Comparison of ENCODE assay signal across 11 cellular contexts in the genomic region with DNA sequence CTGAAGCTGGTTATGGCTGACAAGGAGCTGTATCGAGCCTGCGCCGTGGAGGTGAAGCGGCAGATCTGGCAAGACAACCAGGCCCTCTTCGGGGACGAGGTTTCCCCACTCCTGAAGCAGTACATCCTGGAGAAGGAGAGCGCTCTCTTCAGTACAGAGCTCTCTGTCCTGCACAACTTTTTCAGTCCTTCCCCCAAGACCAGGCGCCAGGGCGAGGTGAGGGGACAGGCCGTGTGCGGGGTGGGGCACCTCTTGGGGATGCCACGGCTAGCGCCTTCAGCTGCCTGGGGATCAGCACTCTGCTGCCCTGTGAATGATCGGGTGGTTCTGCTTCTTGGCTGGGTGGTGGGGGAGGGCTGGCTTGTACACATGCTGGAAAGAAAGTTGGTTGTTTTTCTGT. TPM values are rescaled to one million over a fixed set of nuclear protein-coding genes. Genes with fewer than 3 reads are reported as not detected.
A peak's percentile ranks its signal among the peaks of the same experiment; 100 is the strongest.
DNase-seq lines count a peak whose midpoint lies in the region; ATAC-seq and TF ChIP-seq lines count a peak whose summit lies in the region.
"Had no signal": no experiment of that assay in that cellular context is flagged by ENCODE, and none has a peak within 500 bp of the region (broad histone marks: within the 10 kb centered on the region; RNA-seq: fewer than 3 reads in every experiment).

No MANE protein-coding gene starts in this region.

- peaks cover 21% of the 10 kb centered on the region for H3K4me1 Mint-ChIP-seq in neural progenitor cell

- ATAC-seq in DND-41 (ENCODE audit: insufficient read depth, low read depth) (no peak), GM18909 (IDR thresholded peaks at IDR 0.05; ENCODE audit: poor library complexity, unreplicated experiment) (no peak), GM18520 (IDR thresholded peaks at IDR 0.05; ENCODE audit: unreplicated experiment) (no peak)

- H3K4me1 ChIP-seq in DND-41 (ENCODE audit: insufficient read depth, low read length) (peaks cover 31% of the 10 kb centered on the region), OCI-LY1 (ENCODE audit: insufficient read depth, low read length, severe bottlenecking) (peaks cover 46% of the 10 kb centered on the region), mammary epithelial cell (ENCODE audit: insufficient read depth, low read length) (peaks cover 21% of the 10 kb centered on the region), neural progenitor cell (peaks cover 20% of the 10 kb centered on the region)

- no peaks in the 10 kb centered on the region for H3K9me2 ChIP-seq in OCI-LY1 (ENCODE audit: low read depth, low read length)

- dilution Hi-C loops in mammary epithelial cell (cut with HindIII; ENCODE audit: low sequenced_read_pairs) = no loop called here

- H3K27me3 Mint-ChIP-seq in neural progenitor cell (ENCODE audit: insufficient read depth, low read depth) = peaks cover 9% of the 10 kb centered on the region

- peak overlapping the region; percentile 96 for H3K4me2 ChIP-seq in DND-41 (ENCODE audit: insufficient read depth, low read length)
- H3K4me2 ChIP-seq in OCI-LY1 (ENCODE audit: low read length) = peak overlapping the region; percentile 88
- H3K4me2 ChIP-seq in mammary epithelial cell (ENCODE audit: insufficient read depth, low read depth, low read length) = peak overlapping the region; percentile 96
- no peak overlapping the region for H3K4me2 ChIP-seq in neural progenitor cell

- H3K27me3 ChIP-seq in DND-41 (ENCODE audit: insufficient read depth, low read length, poor library complexity) (no peaks in the 10 kb centered on the region), OCI-LY1 (ENCODE audit: insufficient read depth, low read length) (no peaks in the 10 kb centered on the region), mammary epithelial cell (ENCODE audit: insufficient read depth, low read length) (no peaks in the 10 kb centered on the region), neural progenitor cell (peaks cover 6% of the 10 kb centered on the region)

- WGBS in mammary epithelial cell (ENCODE audit: low coverage, missing lambda C conversion rate) = 96% methylated on average over 14 of the region's 14 CpGs

- in situ Hi-C loops in mammary epithelial cell (cut with MboI; ENCODE audit: low sequenced_read_pairs in 2 of 2) (no loop called here), GM13977 (cut with MboI; ENCODE audit: low pct_unique_long_range_greater_than_20kb, low sequenced_read_pairs, unreplicated experiment) (no loop called here)

- peaks cover 14% of the 10 kb centered on the region for H4K20me1 ChIP-seq in DND-41 (ENCODE audit: insufficient read depth, low read length)
- no peaks in the 10 kb centered on the region for H4K20me1 ChIP-seq in OCI-LY1 (ENCODE audit: insufficient read depth, low read length)
- H4K20me1 ChIP-seq in mammary epithelial cell (ENCODE audit: insufficient read depth, low read length) = no peaks in the 10 kb centered on the region
- peaks cover 19% of the 10 kb centered on the region for H4K20me1 ChIP-seq in neural progenitor cell (ENCODE audit: low read depth)

- H3K4me3 Mint-ChIP-seq in neural progenitor cell = peak overlapping the region; percentile 90

- DNase-seq in DND-41 = no peak
- DNase-seq in mammary epithelial cell = no peak
- no peak for DNase-seq in neural progenitor cell (ENCODE audit: low spot score)
- no peak for DNase-seq in DMS114 treated with DMSO at 0.1 percent for 48 hours (lab: John Stamatoyannopoulos, UW; ENCODE audit: unreplicated experiment)
- DNase-seq in GM13977 (ENCODE audit: low spot score) = no peak
- DNase-seq: kidney glomerular epithelial cell, SHP77 treated with DMSO at 0.1 percent for 48 hours had no signal

- H3K36me3 ChIP-seq in DND-41 (ENCODE audit: insufficient read depth, low read length) = peaks cover 29% of the 10 kb centered on the region
- peaks cover 10% of the 10 kb centered on the region for H3K36me3 ChIP-seq in OCI-LY1 (ENCODE audit: insufficient read depth, low read length)
- peaks cover 3% of the 10 kb centered on the region for H3K36me3 ChIP-seq in mammary epithelial cell (ENCODE audit: insufficient read depth, low read length)
- no peaks in the 10 kb centered on the region for H3K36me3 ChIP-seq in neural progenitor cell

- no TSS peak for BruUV-seq in mammary epithelial cell (replicated peaks; lab: Mats Ljungman, UMichigan)

- H3K9me3 Mint-ChIP-seq in neural progenitor cell = peaks cover 3% of the 10 kb centered on the region

- peaks cover 14% of the 10 kb centered on the region for H3K36me3 Mint-ChIP-seq in neural progenitor cell

- no peak overlapping the region for H2AFZ ChIP-seq in DND-41 (ENCODE audit: low read depth, low read length)
- H2AFZ ChIP-seq in OCI-LY1 (ENCODE audit: low read length) = no peak overlapping the region
- no peak overlapping the region for H2AFZ ChIP-seq in mammary epithelial cell (ENCODE audit: low read depth, low read length)
- no peak overlapping the region for H2AFZ ChIP-seq in neural progenitor cell (replicated peaks)

- H3K9ac ChIP-seq in DND-41 (ENCODE audit: low read depth, low read length) (peak overlapping the region; percentile 91), OCI-LY1 (ENCODE audit: low read length) (peak overlapping the region; percentile 89; the same call in 1 of the 2 replicates), mammary epithelial cell (ENCODE audit: insufficient read depth, low read length) (no peak overlapping the region), neural progenitor cell (no peak overlapping the region)

- TF ChIP-seq CTCF in DND-41 (IDR thresholded peaks at IDR 0.05; ENCODE audit: borderline replicate concordance, extremely low read depth, low read length, poor library complexity, severe bottlenecking) (no peak), OCI-LY1 (IDR thresholded peaks at IDR 0.05; ENCODE audit: low read length) (no peak), mammary epithelial cell (conservative IDR thresholded peaks at IDR 0.05 in 1 of 2, IDR thresholded peaks at IDR 0.05 in 1 of 2; ENCODE audit: extremely low read depth in 1 of 2, insufficient read depth in 1 of 2, low read depth in 1 of 2, low read length in 2 of 2) (no peak), neural progenitor cell (IDR thresholded peaks at IDR 0.05) (no peak), GM13977 (IDR thresholded peaks at IDR 0.05; ENCODE audit: extremely low read depth, insufficient read depth, missing control alignments) (no peak)

- CTCF ChIA-PET in mammary epithelial cell (lab: Charles Lee; ENCODE audit: low non-redundant PET) = no interaction called here

- no peaks in the 10 kb centered on the region for H3F3A ChIP-seq in OCI-LY1 (ENCODE audit: insufficient read depth, low read length)
- H3F3A ChIP-seq in neural progenitor cell (ENCODE audit: low read depth) = peaks cover 23% of the 10 kb centered on the region

- H3K27ac ChIP-seq in DND-41 (ENCODE audit: low read length) = no peak overlapping the region
- H3K27ac ChIP-seq in OCI-LY1 (ENCODE audit: low read depth, low read length, poor library complexity, severe bottlenecking) = no peak overlapping the region
- H3K27ac ChIP-seq in mammary epithelial cell (ENCODE audit: insufficient read depth, low read depth, low read length) = no peak overlapping the region
- H3K27ac ChIP-seq in neural progenitor cell = no peak overlapping the region

- H3K9me3 ChIP-seq in DND-41 (ENCODE audit: insufficient read depth, low read length, severe bottlenecking) (no peaks in the 10 kb centered on the region), OCI-LY1 (ENCODE audit: low read length) (no peaks in the 10 kb centered on the region), mammary epithelial cell (replicated peaks; ENCODE audit: insufficient read depth, low read length) (no peaks in the 10 kb centered on the region), neural progenitor cell (ENCODE audit: low read depth) (no peaks in the 10 kb centered on the region)

- peak overlapping the region in 1 of 2 experiments; percentile 91; a peak in 3 of 4 replicates for H3K4me3 ChIP-seq in DND-41 (ENCODE audit: low read depth in 1 of 2, low read length in 2 of 2)
- peak overlapping the region; percentile 90 for H3K4me3 ChIP-seq in OCI-LY1 (ENCODE audit: low read depth, low read length, poor library complexity, severe bottlenecking)
- peak overlapping the region in 2 of 3 experiments; percentile 70 to 99 for H3K4me3 ChIP-seq in mammary epithelial cell (replicated peaks in 1 of 3; ENCODE audit: insufficient read depth in 1 of 3, low read depth in 2 of 3, low read length in 3 of 3)
- no peak overlapping the region for H3K4me3 ChIP-seq in neural progenitor cell

- no peak overlapping the region for H3K27ac Mint-ChIP-seq in neural progenitor cell

- H3K79me2 ChIP-seq in DND-41 (ENCODE audit: insufficient read depth, low read length) (peaks cover 38% of the 10 kb centered on the region), OCI-LY1 (ENCODE audit: insufficient read depth, low read length) (no peaks in the 10 kb centered on the region), mammary epithelial cell (ENCODE audit: insufficient read depth, low read length) (peaks cover 30% of the 10 kb centered on the region), neural progenitor cell (ENCODE audit: low read depth) (peaks cover 20% of the 10 kb centered on the region)

- intact Hi-C loops in mammary epithelial cell (cut with micrococcal nuclease) = no loop called here

RNA-seq across cellular contexts. Expression of a gene that starts 1.7 kb away (rescaled TPM):
- total RNA-seq in mammary epithelial cell (10 to 100 TPM; 39.5 to 54.9 TPM), neural progenitor cell (ENCODE audit: low replicate concordance) (35.2 and 76.1 TPM in 2 replicates)
- 44.4 TPM for polyA plus RNA-seq in mammary epithelial cell
- polyA minus RNA-seq in mammary epithelial cell = 37.9 TPM

RNA-seq across cellular contexts. Expression of a gene that starts 5.8 kb away (rescaled TPM):
- total RNA-seq in mammary epithelial cell = not detected
- not detected for polyA plus RNA-seq in mammary epithelial cell
- polyA minus RNA-seq in mammary epithelial cell = not detected
- total RNA-seq in neural progenitor cell (ENCODE audit: low replicate concordance) = not detected in 2 replicates
- total RNA-seq: renal cortical epithelial cell had no signal

RNA-seq across cellular contexts. Expression of a gene that starts 15.8 kb away (rescaled TPM):
- 100 to 1,000 TPM; 177 to 464 TPM for total RNA-seq in mammary epithelial cell
- polyA plus RNA-seq in mammary epithelial cell = 853 TPM
- 613 TPM for polyA minus RNA-seq in mammary epithelial cell
- total RNA-seq in neural progenitor cell (ENCODE audit: low replicate concordance) = 183 and 367 TPM in 2 replicates

RNA-seq across cellular contexts. Expression of a gene that starts 20.7 kb away (rescaled TPM):
- total RNA-seq in mammary epithelial cell (1 to 10 TPM in 1 of 2 donors, under 1 TPM in 1; 0.73 to 1.5 TPM), neural progenitor cell (ENCODE audit: low replicate concordance) (0.39 and 2.8 TPM in 2 replicates)
- 0.11 TPM for polyA plus RNA-seq in mammary epithelial cell
- not detected for polyA minus RNA-seq in mammary epithelial cell

RNA-seq across cellular contexts. Expression of a gene that starts 26.1 kb away (rescaled TPM):
- total RNA-seq in mammary epithelial cell (not detected), neural progenitor cell (ENCODE audit: low replicate concordance) (not detected in 2 replicates)
- polyA plus RNA-seq in mammary epithelial cell = not detected
- polyA minus RNA-seq in mammary epithelial cell = not detected
- total RNA-seq: renal cortical epithelial cell had no signal

Comparison
In these comparisons a context has a peak if more than half of its experiments do, and no peak if none do; other contexts are left out.
1. H3K9ac ChIP-seq: peak in DND-41 (single experiment) and OCI-LY1 (single experiment); none in mammary epithelial cell (single experiment) and neural progenitor cell (single experiment).